In genomic region chr12:1807107-1807478, GRCh38 we compare ENCODE assay signal across 25 cellular contexts. TPM values are rescaled to one million over a fixed set of nuclear protein-coding genes. Genes with fewer than 3 reads are reported as not detected.
"Had no signal": no experiment of that assay in that cellular context is flagged by ENCODE, and none has a peak within 500 bp of the region (broad histone marks: within the 10 kb centered on the region; RNA-seq: fewer than 3 reads in every experiment).

No MANE protein-coding gene starts in this region.

- FAIRE-seq: islet of Langerhans had no signal

- H3K4me3 Mint-ChIP-seq: activated B cell treated with CpG ODN at 0.5 μM for 24 hours; activated naive CD4-positive, alpha-beta T cell treated with anti-CD3 and anti-CD28 coated beads for 36 hours; activated naive CD8-positive, alpha-beta T cell treated with anti-CD3 and anti-CD28 coated beads, Interleukin-2, amount 50 U/mL, for 24 hours; nephron progenitor cell; stimulated activated naive B cell treated with anti-CD40 and anti-IgM and Interleukin-4, amounts not matched to agents 10 μg/mL and 1 μg/mL and 100 μg/mL, for 72 hours had no signal

- DNase-seq: activated B cell treated with CpG ODN at 0.5 μM for 24 hours; activated CD4-positive, alpha-beta T cell treated with anti-CD3 and anti-CD28 coated beads for 48 hours; activated naive CD4-positive, alpha-beta T cell treated with anti-CD3 and anti-CD28 coated beads for 36 hours; activated naive CD8-positive, alpha-beta T cell treated with anti-CD3 and anti-CD28 coated beads, Interleukin-2, amount 50 U/mL, for 24 hours; dermis blood vessel endothelial cell; gastrocnemius medialis; mesendoderm; nephron progenitor cell; stimulated activated CD4-positive, alpha-beta T cell treated with anti-CD3 and anti-CD28 coated beads, Interleukin-12 subunit alpha, Interleukin-12 subunit beta, amount 100 ng/mL, for 4 hours; stimulated activated CD4-positive, alpha-beta T cell treated with anti-CD3 and anti-CD28 coated beads, Interleukin-2, amount 100 ng/mL, for 24 hours; stimulated activated naive B cell treated with anti-CD40 and anti-IgM and Interleukin-4, amounts not matched to agents 10 μg/mL and 1 μg/mL and 100 μg/mL, for 72 hours; SW 1271; thyroid gland had no signal

- H3K27ac Mint-ChIP-seq: activated B cell treated with CpG ODN at 0.5 μM for 24 hours; activated naive CD4-positive, alpha-beta T cell treated with anti-CD3 and anti-CD28 coated beads for 36 hours; activated naive CD8-positive, alpha-beta T cell treated with anti-CD3 and anti-CD28 coated beads, Interleukin-2, amount 50 U/mL, for 24 hours; activated T-helper 2 cell treated with anti-CD3 and anti-CD28 coated beads, Interferon-gamma antibody, Interleukin-2, Interleukin-4, amounts not matched to agents 10 μg/mL and 5 μg/mL and 100 μg/mL, durations not matched to agents 14 hours and 24 hours and 36 hours; nephron progenitor cell; stimulated activated naive B cell treated with anti-CD40 and anti-IgM and Interleukin-4, amounts not matched to agents 10 μg/mL and 1 μg/mL and 100 μg/mL, for 72 hours had no signal

- H3K27ac ChIP-seq: ascending aorta, breast epithelium, epithelial cell of prostate, sigmoid colon, thyroid gland had no signal

- ATAC-seq: activated naive CD8-positive, alpha-beta T cell treated with anti-CD3 and anti-CD28 coated beads, Interleukin-2, amount 50 U/mL, for 24 hours; gastrocnemius medialis; left lobe of liver; stimulated activated naive B cell treated with anti-CD40 and anti-IgM and Interleukin-4, amounts not matched to agents 10 μg/mL and 1 μg/mL and 100 μg/mL, for 72 hours had no signal

- H3K36me3 Mint-ChIP-seq: stimulated activated naive B cell treated with anti-CD40 and anti-IgM and Interleukin-4, amounts not matched to agents 10 μg/mL and 1 μg/mL and 100 μg/mL, for 72 hours had no signal

- H3K36me3 ChIP-seq: ascending aorta, breast epithelium, gastrocnemius medialis, heart left ventricle, sigmoid colon, thyroid gland had no signal

- H3K4me1 ChIP-seq: breast epithelium had no signal

- H3K27me3 ChIP-seq: ascending aorta, breast epithelium, gastrocnemius medialis, heart left ventricle, sigmoid colon, thyroid gland had no signal

- H3K9me3 Mint-ChIP-seq: activated naive CD4-positive, alpha-beta T cell treated with anti-CD3 and anti-CD28 coated beads for 36 hours; nephron progenitor cell had no signal

- H3K4me3 ChIP-seq: ascending aorta, breast epithelium, gastrocnemius medialis, heart left ventricle, sigmoid colon, thyroid gland had no signal

- H3K27me3 Mint-ChIP-seq: activated naive CD8-positive, alpha-beta T cell treated with anti-CD3 and anti-CD28 coated beads, Interleukin-2, amount 50 U/mL, for 24 hours had no signal

- H3K9me3 ChIP-seq: ascending aorta, breast epithelium, gastrocnemius medialis, heart left ventricle, sigmoid colon, thyroid gland had no signal

RNA-seq across cellular contexts. Expression of gene LRTM2, which starts 13.3 kb away (rescaled TPM):
- total RNA-seq: activated B cell treated with CpG ODN at 0.5 μM for 24 hours; activated naive CD4-positive, alpha-beta T cell treated with anti-CD3 and anti-CD28 coated beads for 36 hours; ascending aorta; breast epithelium; dermis blood vessel endothelial cell; fibroblast of lung; gastrocnemius medialis; heart left ventricle; left lobe of liver; omental fat pad; pulmonary artery endothelial cell; T-helper 2 cell treated with Interferon-gamma antibody and Interleukin-4, amounts not matched to agents 100 ng/mL and 5 ng/mL, for 36 hours; thyroid gland had no signal
- polyA plus RNA-seq: fibroblast of lung, heart left ventricle had no signal
